In genomic region chr16:58462499-58462996, GRCh38 we compare ENCODE assay signal across 12 cellular contexts. TPM values are rescaled to one million over a fixed set of nuclear protein-coding genes. Genes with fewer than 3 reads are reported as not detected.
A peak's percentile ranks its signal among the peaks of the same experiment; 100 is the strongest.
DNase-seq lines count a peak whose midpoint lies in the region; ATAC-seq and TF ChIP-seq lines count a peak whose summit lies in the region.
"Had no signal": no experiment of that assay in that cellular context is flagged by ENCODE, and none has a peak within 500 bp of the region (broad histone marks: within the 10 kb centered on the region; RNA-seq: fewer than 3 reads in every experiment).

No MANE protein-coding gene starts in this region.

- H3K9me2 ChIP-seq in Karpas-422 (replicated peaks; ENCODE audit: insufficient read depth, low read length) = no peaks in the 10 kb centered on the region

- no peaks in the 10 kb centered on the region for H3K27me3 ChIP-seq in Karpas-422 (ENCODE audit: low read length)

- TF ChIP-seq CTCF in Calu3 (IDR thresholded peaks at IDR 0.05; ENCODE audit: unreplicated experiment) = no peak
- no peak for TF ChIP-seq CTCF in endothelial cell (IDR thresholded peaks at IDR 0.05; ENCODE audit: unreplicated experiment)
- TF ChIP-seq CTCF in neural crest cell (conservative IDR thresholded peaks at IDR 0.05) = no peak

- H3K36me3 Mint-ChIP-seq in Calu3 (ENCODE audit: insufficient read depth, unreplicated experiment) (peaks cover 18% of the 10 kb centered on the region), endothelial cell (ENCODE audit: low read depth, unreplicated experiment) (no peaks in the 10 kb centered on the region), neural crest cell (ENCODE audit: low read depth) (no peaks in the 10 kb centered on the region)

- H3K27ac Mint-ChIP-seq in Calu3 (ENCODE audit: unreplicated experiment) (no peak overlapping the region), endothelial cell (ENCODE audit: unreplicated experiment) (no peak overlapping the region), neural crest cell (ENCODE audit: unreplicated experiment) (no peak overlapping the region)

- H3K9me3 ChIP-seq in Karpas-422 (ENCODE audit: low read length) = no peaks in the 10 kb centered on the region

- intact Hi-C loops in Calu3 (cut with micrococcal nuclease; ENCODE audit: unreplicated experiment) = no loop called here

- ATAC-seq in HG02623 (IDR thresholded peaks at IDR 0.05; ENCODE audit: unreplicated experiment) = no peak
- no peak for ATAC-seq in HG02642 (IDR thresholded peaks at IDR 0.05; ENCODE audit: poor library complexity, unreplicated experiment)
- ATAC-seq in HG03378 (IDR thresholded peaks at IDR 0.05; ENCODE audit: unreplicated experiment) = no peak

- H4K20me1 ChIP-seq in Karpas-422 (ENCODE audit: insufficient read depth, low read depth, low read length) = peaks cover 4% of the 10 kb centered on the region

- DNase-seq in Calu3 = no peak
- DNase-seq in Karpas-422 = no peak
- no peak for DNase-seq in endothelial cell (ENCODE audit: low spot score)
- no peak for DNase-seq in neural crest cell (ENCODE audit: low read depth, low spot score)
- DNase-seq: effector CD4-positive, alpha-beta T cell; HCEC 1CT; MM.1S; NCI-H2081; SHP77 treated with DMSO at 0.1 percent for 48 hours had no signal

- peaks cover 58% of the 10 kb centered on the region for H3K27me3 Mint-ChIP-seq in Calu3 (ENCODE audit: unreplicated experiment)
- H3K27me3 Mint-ChIP-seq in endothelial cell (ENCODE audit: unreplicated experiment) = peaks cover 12% of the 10 kb centered on the region
- H3K27me3 Mint-ChIP-seq in neural crest cell (ENCODE audit: low read depth) = peaks cover 72% of the 10 kb centered on the region

- peaks cover 20% of the 10 kb centered on the region for H3K4me1 ChIP-seq in Karpas-422 (ENCODE audit: low read length)

- no peak overlapping the region for H2AFZ ChIP-seq in Karpas-422 (ENCODE audit: low read length)

- H3K4me1 Mint-ChIP-seq in Calu3 (ENCODE audit: low read depth, unreplicated experiment) (peaks cover 24% of the 10 kb centered on the region), endothelial cell (ENCODE audit: unreplicated experiment) (peaks cover 4% of the 10 kb centered on the region), neural crest cell (peaks cover 8% of the 10 kb centered on the region)

- no peak overlapping the region for H3K27ac ChIP-seq in Karpas-422 (ENCODE audit: low read length)

- CTCF ChIA-PET in Calu3 (lab: Charles Lee) = no interaction called here

- H3K4me3 Mint-ChIP-seq in Calu3 (ENCODE audit: low read depth, unreplicated experiment) = peak overlapping the region; percentile 39
- H3K4me3 Mint-ChIP-seq in endothelial cell (ENCODE audit: unreplicated experiment) = peak overlapping the region; percentile 47
- peak overlapping the region; percentile 85 for H3K4me3 Mint-ChIP-seq in neural crest cell

- H3K9me3 Mint-ChIP-seq in Calu3 (ENCODE audit: low read depth, unreplicated experiment) (no peaks in the 10 kb centered on the region), endothelial cell (ENCODE audit: unreplicated experiment) (no peaks in the 10 kb centered on the region), neural crest cell (no peaks in the 10 kb centered on the region)

- peak overlapping the region; percentile 59; the same call in 1 of the 2 replicates for H3K4me3 ChIP-seq in Karpas-422 (ENCODE audit: low read length)

- peak overlapping the region; percentile 39; the same call in 1 of the 2 replicates for H3K9ac ChIP-seq in Karpas-422 (ENCODE audit: low read length)

- H3K36me3 ChIP-seq in Karpas-422 (ENCODE audit: insufficient read depth, low read length) = no peaks in the 10 kb centered on the region

- no TSS peak for BruUV-seq in Calu3 (replicated peaks; lab: Mats Ljungman, UMichigan)

- H3K79me2 ChIP-seq in Karpas-422 (ENCODE audit: low read length) = no peaks in the 10 kb centered on the region

- H3K4me2 ChIP-seq in Karpas-422 (ENCODE audit: low read depth, low read length, poor library complexity, severe bottlenecking) = peak overlapping the region; percentile 69

RNA-seq across cellular contexts. Expression of gene NDRG4, which starts 37.4 kb away (rescaled TPM):
- total RNA-seq in Calu3 (2022) (4.9 and 6.1 TPM in 2 replicates), endothelial cell (ENCODE audit: unreplicated experiment) (5.9 TPM), neural crest cell (52.5 and 58.9 TPM in 2 replicates)
- 11.9 and 37.3 TPM in 2 replicates for total RNA-seq in Karpas-422 (2014; rRNA removed; shearing (Covaris generic); ENCODE audit: low replicate concordance)

RNA-seq across cellular contexts. Expression of gene SETD6, which starts 52.8 kb away (rescaled TPM):
- total RNA-seq in Calu3 (2022) (42.8 and 46.8 TPM in 2 replicates), endothelial cell (ENCODE audit: unreplicated experiment) (7.9 TPM), neural crest cell (34.0 and 35.6 TPM in 2 replicates)
- total RNA-seq in Karpas-422 (2014; rRNA removed; shearing (Covaris generic); ENCODE audit: low replicate concordance) = 2.9 and 5.6 TPM in 2 replicates
